In the genomic region with DNA sequence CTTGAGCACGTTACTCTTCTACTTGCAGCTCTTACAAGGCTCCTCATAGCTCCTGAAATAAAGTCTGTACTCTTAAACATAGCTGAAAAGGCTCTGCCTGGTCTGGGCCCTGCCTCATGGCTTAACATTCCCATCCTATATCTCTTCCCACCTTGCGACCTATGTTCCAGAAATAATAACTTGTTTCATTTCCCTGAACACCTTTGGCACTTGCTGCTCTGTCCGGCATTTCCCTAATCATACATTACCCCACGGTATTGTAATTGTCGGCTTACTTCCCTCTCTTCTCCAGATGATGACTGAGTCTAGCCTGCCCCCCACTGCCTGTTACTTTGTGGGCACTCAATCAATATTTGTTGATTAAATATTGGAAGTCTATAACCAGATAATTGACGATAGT, we compare ENCODE assay signal across 1 cellular context.
TF ChIP-seq lines count a peak whose summit lies in the region.

No MANE protein-coding gene starts in this region.

TF ChIP-seq in SK-N-SH, 30 proteins besides CTCF, POLR2A, EP300 and RAD21 (continued from another document):
- TF ChIP-seq, protein P1, sequence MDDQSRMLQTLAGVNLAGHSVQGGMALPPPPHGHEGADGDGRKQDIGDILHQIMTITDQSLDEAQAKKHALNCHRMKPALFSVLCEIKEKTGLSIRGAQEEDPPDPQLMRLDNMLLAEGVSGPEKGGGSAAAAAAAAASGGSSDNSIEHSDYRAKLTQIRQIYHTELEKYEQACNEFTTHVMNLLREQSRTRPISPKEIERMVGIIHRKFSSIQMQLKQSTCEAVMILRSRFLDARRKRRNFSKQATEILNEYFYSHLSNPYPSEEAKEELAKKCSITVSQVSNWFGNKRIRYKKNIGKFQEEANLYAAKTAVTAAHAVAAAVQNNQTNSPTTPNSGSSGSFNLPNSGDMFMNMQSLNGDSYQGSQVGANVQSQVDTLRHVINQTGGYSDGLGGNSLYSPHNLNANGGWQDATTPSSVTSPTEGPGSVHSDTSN (IDR thresholded peaks at IDR 0.05): no peak
- TF ChIP-seq YY1 (IDR thresholded peaks at IDR 0.05; ENCODE audit: low read depth) (no peak), FOSL2 (IDR thresholded peaks at IDR 0.05; ENCODE audit: borderline replicate concordance, low read depth) (no peak), TEAD4 (IDR thresholded peaks at IDR 0.05; ENCODE audit: borderline replicate concordance, insufficient read depth) (no peak), GABPA (IDR thresholded peaks at IDR 0.05; ENCODE audit: low read depth) (no peak)
- TF ChIP-seq, protein P2, sequence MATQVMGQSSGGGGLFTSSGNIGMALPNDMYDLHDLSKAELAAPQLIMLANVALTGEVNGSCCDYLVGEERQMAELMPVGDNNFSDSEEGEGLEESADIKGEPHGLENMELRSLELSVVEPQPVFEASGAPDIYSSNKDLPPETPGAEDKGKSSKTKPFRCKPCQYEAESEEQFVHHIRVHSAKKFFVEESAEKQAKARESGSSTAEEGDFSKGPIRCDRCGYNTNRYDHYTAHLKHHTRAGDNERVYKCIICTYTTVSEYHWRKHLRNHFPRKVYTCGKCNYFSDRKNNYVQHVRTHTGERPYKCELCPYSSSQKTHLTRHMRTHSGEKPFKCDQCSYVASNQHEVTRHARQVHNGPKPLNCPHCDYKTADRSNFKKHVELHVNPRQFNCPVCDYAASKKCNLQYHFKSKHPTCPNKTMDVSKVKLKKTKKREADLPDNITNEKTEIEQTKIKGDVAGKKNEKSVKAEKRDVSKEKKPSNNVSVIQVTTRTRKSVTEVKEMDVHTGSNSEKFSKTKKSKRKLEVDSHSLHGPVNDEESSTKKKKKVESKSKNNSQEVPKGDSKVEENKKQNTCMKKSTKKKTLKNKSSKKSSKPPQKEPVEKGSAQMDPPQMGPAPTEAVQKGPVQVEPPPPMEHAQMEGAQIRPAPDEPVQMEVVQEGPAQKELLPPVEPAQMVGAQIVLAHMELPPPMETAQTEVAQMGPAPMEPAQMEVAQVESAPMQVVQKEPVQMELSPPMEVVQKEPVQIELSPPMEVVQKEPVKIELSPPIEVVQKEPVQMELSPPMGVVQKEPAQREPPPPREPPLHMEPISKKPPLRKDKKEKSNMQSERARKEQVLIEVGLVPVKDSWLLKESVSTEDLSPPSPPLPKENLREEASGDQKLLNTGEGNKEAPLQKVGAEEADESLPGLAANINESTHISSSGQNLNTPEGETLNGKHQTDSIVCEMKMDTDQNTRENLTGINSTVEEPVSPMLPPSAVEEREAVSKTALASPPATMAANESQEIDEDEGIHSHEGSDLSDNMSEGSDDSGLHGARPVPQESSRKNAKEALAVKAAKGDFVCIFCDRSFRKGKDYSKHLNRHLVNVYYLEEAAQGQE (IDR thresholded peaks at IDR 0.05; ENCODE audit: low read depth, low read length): no peak
- TF ChIP-seq, protein P3, sequence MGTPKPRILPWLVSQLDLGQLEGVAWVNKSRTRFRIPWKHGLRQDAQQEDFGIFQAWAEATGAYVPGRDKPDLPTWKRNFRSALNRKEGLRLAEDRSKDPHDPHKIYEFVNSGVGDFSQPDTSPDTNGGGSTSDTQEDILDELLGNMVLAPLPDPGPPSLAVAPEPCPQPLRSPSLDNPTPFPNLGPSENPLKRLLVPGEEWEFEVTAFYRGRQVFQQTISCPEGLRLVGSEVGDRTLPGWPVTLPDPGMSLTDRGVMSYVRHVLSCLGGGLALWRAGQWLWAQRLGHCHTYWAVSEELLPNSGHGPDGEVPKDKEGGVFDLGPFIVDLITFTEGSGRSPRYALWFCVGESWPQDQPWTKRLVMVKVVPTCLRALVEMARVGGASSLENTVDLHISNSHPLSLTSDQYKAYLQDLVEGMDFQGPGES (IDR thresholded peaks at IDR 0.05; ENCODE audit: low read depth, low read length): no peak
TF ChIP-seq in SK-N-SH: peak in this region for 0.
